7 cellular contexts compared by ENCODE assay signal in genomic region chr1:231126181-231126580, GRCh38. TPM values are rescaled to one million over a fixed set of nuclear protein-coding genes. Genes with fewer than 3 reads are reported as not detected.
"Had no signal": no experiment of that assay in that cellular context is flagged by ENCODE, and none has a peak within 500 bp of the region (broad histone marks: within the 10 kb centered on the region; RNA-seq: fewer than 3 reads in every experiment).

No MANE protein-coding gene starts in this region.

- DNase-seq: H9, HCEC 1CT, IMR-90 had no signal

- H3K4me2 ChIP-seq: GM23338 had no signal

- H3K4me3 ChIP-seq: GM23338 had no signal

- H2AFZ ChIP-seq: GM23338 had no signal

- FAIRE-seq: H1, H54, HTR-8/SVneo had no signal

RNA-seq across cellular contexts. Expression of gene TRIM67, which starts 35.7 kb away (rescaled TPM):
- total RNA-seq: H1, H9, IMR-90 had no signal
- polyA plus RNA-seq: GM23338, IMR-90 had no signal
